In the genomic region with DNA sequence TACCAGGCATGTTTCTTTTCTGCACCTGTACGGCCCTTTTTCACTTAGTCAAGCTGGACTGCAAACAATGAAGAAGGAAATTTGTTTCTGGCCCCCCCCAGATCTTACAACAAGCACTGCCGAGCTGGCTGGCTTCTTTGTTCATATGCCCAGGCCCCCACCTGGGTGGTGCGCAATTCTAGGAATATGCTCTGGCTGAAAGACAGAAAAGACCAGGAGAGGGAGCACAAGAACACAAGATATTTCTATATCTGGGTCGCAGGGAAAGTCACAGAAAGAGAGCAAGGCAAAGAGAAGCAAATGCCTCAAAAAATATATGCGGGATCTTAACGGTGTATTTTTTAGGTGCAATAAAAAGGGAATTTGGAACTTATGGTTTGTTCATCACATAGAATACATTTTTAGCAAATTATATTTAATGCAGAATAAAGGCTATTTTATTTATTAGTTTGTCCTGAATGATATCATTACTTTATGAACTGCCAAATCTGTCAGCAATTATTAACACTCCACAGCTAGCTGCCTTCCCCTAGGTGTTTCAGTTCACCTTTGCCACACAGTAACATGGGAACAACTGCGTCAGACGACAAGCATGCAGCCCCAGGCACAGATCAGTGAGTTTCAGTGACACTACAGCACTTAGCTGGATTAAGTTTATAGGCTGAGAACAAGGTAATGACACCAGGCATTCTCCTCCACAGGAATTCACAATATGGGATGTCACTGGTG, we compare ENCODE assay signal across 8 cellular contexts.
DNase-seq lines count a peak whose midpoint lies in the region; ATAC-seq and TF ChIP-seq lines count a peak whose summit lies in the region.

No MANE protein-coding gene starts in this region.

- H3K79me2 ChIP-seq in KMS-11 (ENCODE audit: insufficient read depth, low read depth): no peaks in the 10 kb centered on the region

- H3K27ac Mint-ChIP-seq in memory B cell: no peak overlapping the region
- no peak overlapping the region for H3K27ac Mint-ChIP-seq in activated CD4-positive, alpha-beta memory T cell treated with anti-CD3 and anti-CD28 coated beads for 36 hours

- CTCF ChIA-PET in activated CD4-positive, alpha-beta memory T cell treated with anti-CD3 and anti-CD28 coated beads for 36 hours (lab: Charles Lee): interaction anchor here (1.7 kb wide), 1 partner anchor 30 kb away, joined by 5 read pairs; no protein-coding TSS in a partner anchor

- H3K36me3 Mint-ChIP-seq in memory B cell: peaks cover 15% of the 10 kb centered on the region
- H3K36me3 Mint-ChIP-seq in activated CD4-positive, alpha-beta memory T cell treated with anti-CD3 and anti-CD28 coated beads for 36 hours: peaks cover 28% of the 10 kb centered on the region

- H3K36me3 ChIP-seq in KMS-11 (ENCODE audit: insufficient read depth) (no peaks in the 10 kb centered on the region), Peyer's patch (no peaks in the 10 kb centered on the region)

- DNase-seq in D341Med (ENCODE audit: low spot score) (peak; percentile 70), Peyer's patch (no peak), ecto neural progenitor cell (ENCODE audit: low spot score) (peak; percentile 58), memory B cell (ENCODE audit: low spot score in 2 of 2) (peak in 1 of 2 donors; percentile 26)
- no peak for DNase-seq in activated CD4-positive, alpha-beta memory T cell treated with anti-CD3 and anti-CD28 coated beads for 36 hours

- no peak overlapping the region for H3K4me3 ChIP-seq in KMS-11 (IDR thresholded peaks at IDR 0.05; ENCODE audit: insufficient read depth, low read depth, low read length)
- no peak overlapping the region for H3K4me3 ChIP-seq in Peyer's patch

- no peaks in the 10 kb centered on the region for H4K20me1 ChIP-seq in KMS-11 (ENCODE audit: insufficient read depth)

- H3K4me1 Mint-ChIP-seq in memory B cell: peaks cover 20% of the 10 kb centered on the region
- peaks cover 33% of the 10 kb centered on the region for H3K4me1 Mint-ChIP-seq in activated CD4-positive, alpha-beta memory T cell treated with anti-CD3 and anti-CD28 coated beads for 36 hours (ENCODE audit: low read depth)

- H3K9ac ChIP-seq in KMS-11: no peak overlapping the region

- POLR2A ChIA-PET in activated CD4-positive, alpha-beta memory T cell treated with anti-CD3 and anti-CD28 coated beads for 36 hours (lab: Charles Lee): no interaction called here

- H3K27me3 ChIP-seq in KMS-11 (ENCODE audit: insufficient read depth, low read depth): no peaks in the 10 kb centered on the region
- H3K27me3 ChIP-seq in Peyer's patch: no peaks in the 10 kb centered on the region

- H3K9me3 ChIP-seq in Peyer's patch: no peaks in the 10 kb centered on the region

- TF ChIP-seq CTCF in KMS-11 (conservative IDR thresholded peaks at IDR 0.05; ENCODE audit: low read depth, low read length) (peak; percentile 31; the same call in 1 of the 2 replicates), Peyer's patch (IDR thresholded peaks at IDR 0.05) (peak in 5 of 6 experiments; percentile 23 to 73 (median 65))

- H3K4me3 Mint-ChIP-seq in memory B cell: no peak overlapping the region
- H3K4me3 Mint-ChIP-seq in activated CD4-positive, alpha-beta memory T cell treated with anti-CD3 and anti-CD28 coated beads for 36 hours: no peak overlapping the region

- no peaks in the 10 kb centered on the region for H3K4me1 ChIP-seq in KMS-11 (ENCODE audit: low read depth, poor library complexity, severe bottlenecking)
- no peaks in the 10 kb centered on the region for H3K4me1 ChIP-seq in Peyer's patch

- no peak for TF ChIP-seq POLR2A in Peyer's patch (IDR thresholded peaks at IDR 0.05)

- H3K4me2 ChIP-seq in KMS-11: no peak overlapping the region

- intact Hi-C loops in activated CD4-positive, alpha-beta memory T cell treated with anti-CD3 and anti-CD28 coated beads for 36 hours (cut with micrococcal nuclease): no loop called here

- no peak overlapping the region for H2AFZ ChIP-seq in KMS-11 (ENCODE audit: low read depth)

- H3K9me3 Mint-ChIP-seq in memory B cell: no peaks in the 10 kb centered on the region
- H3K9me3 Mint-ChIP-seq in activated CD4-positive, alpha-beta memory T cell treated with anti-CD3 and anti-CD28 coated beads for 36 hours: no peaks in the 10 kb centered on the region

- no peak overlapping the region for H3K27ac ChIP-seq in KMS-11
- no peak overlapping the region for H3K27ac ChIP-seq in Peyer's patch

- no peaks in the 10 kb centered on the region for H3K27me3 Mint-ChIP-seq in memory B cell
- H3K27me3 Mint-ChIP-seq in activated CD4-positive, alpha-beta memory T cell treated with anti-CD3 and anti-CD28 coated beads for 36 hours: no peaks in the 10 kb centered on the region

- peak; percentile 60 for ATAC-seq in memory B cell (ENCODE audit: low read depth)
- ATAC-seq in HG03354 (IDR thresholded peaks at IDR 0.05; ENCODE audit: poor library complexity, severe bottlenecking, unreplicated experiment): no peak
- no peak for ATAC-seq in HG03045 (IDR thresholded peaks at IDR 0.05; ENCODE audit: unreplicated experiment)

Comparison
In these comparisons a context has a peak if more than half of its experiments do, and no peak if none do; other contexts are left out.
1. DNase-seq: peak in D341Med (single experiment) and ecto neural progenitor cell (single experiment); none in Peyer's patch (0 of 3) and activated CD4-positive, alpha-beta memory T cell treated with anti-CD3 and anti-CD28 coated beads for 36 hours (single experiment).